Comparison of ENCODE assay signal across 1 cellular context in the genomic region with DNA sequence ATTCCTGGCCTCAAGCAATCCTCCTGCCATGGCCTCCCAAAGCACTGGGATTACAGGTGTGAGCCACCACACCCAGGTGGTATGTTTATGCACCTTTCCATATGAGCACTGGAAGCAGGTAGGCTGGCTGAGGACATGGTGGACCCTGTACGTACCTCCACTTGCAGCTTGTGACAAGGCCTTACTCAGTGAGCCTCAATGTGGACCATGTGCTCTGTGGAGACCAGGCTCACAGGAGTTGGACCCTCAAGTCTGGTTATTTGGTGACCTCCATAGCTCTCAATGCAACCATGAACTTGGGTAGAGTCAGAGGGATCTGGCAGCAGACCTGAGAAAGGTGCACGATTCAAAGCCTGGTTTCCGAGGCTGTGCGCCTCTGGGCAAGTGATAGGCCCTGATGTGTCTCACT.
TF ChIP-seq lines count a peak whose summit lies in the region.

No MANE protein-coding gene starts in this region.

TF ChIP-seq in HepG2, 621 proteins besides CTCF, POLR2A, EP300 and RAD21 (continues in another document):
- TF ChIP-seq FOXO1 (CRISPR knock-in tag; IDR thresholded peaks at IDR 0.05) (no peak), NR2C2 (CRISPR knock-in tag; IDR thresholded peaks at IDR 0.05; ENCODE audit: borderline replicate concordance) (no peak), MTA3 (CRISPR knock-in tag; IDR thresholded peaks at IDR 0.05) (no peak), HOXA3 (CRISPR knock-in tag; IDR thresholded peaks at IDR 0.05) (peak; percentile 17; the same call in 1 of the 2 replicates), TP53 (CRISPR knock-in tag; conservative IDR thresholded peaks at IDR 0.05) (no peak), HIVEP1 (CRISPR knock-in tag; IDR thresholded peaks at IDR 0.05) (no peak), EHMT2 (IDR thresholded peaks at IDR 0.05; ENCODE audit: borderline replicate concordance, low read depth, low read length) (no peak), FOXK2 (IDR thresholded peaks at IDR 0.05) (no peak), ATAD3A (CRISPR knock-in tag; IDR thresholded peaks at IDR 0.05) (no peak), ZFX (CRISPR knock-in tag; IDR thresholded peaks at IDR 0.05; ENCODE audit: low read depth) (0 out of 2 replicates have a peak, but pooled peaks have one; percentile 3), SETDB1 (CRISPR knock-in tag; IDR thresholded peaks at IDR 0.05; ENCODE audit: borderline replicate concordance) (no peak), PPARG (CRISPR knock-in tag; conservative IDR thresholded peaks at IDR 0.05) (no peak), POLR2AphosphoS2 (IDR thresholded peaks at IDR 0.05; ENCODE audit: low read depth, low read length) (no peak), GPN1 (CRISPR knock-in tag; IDR thresholded peaks at IDR 0.05; ENCODE audit: borderline replicate concordance) (no peak), ZNF550 (CRISPR knock-in tag; IDR thresholded peaks at IDR 0.05; ENCODE audit: borderline replicate concordance) (no peak), POGZ (CRISPR knock-in tag; IDR thresholded peaks at IDR 0.05) (no peak), XBP1 (CRISPR knock-in tag; IDR thresholded peaks at IDR 0.05) (no peak), HMG20B (CRISPR knock-in tag; conservative IDR thresholded peaks at IDR 0.05) (no peak), PHF5A (CRISPR knock-in tag; IDR thresholded peaks at IDR 0.05; ENCODE audit: low read depth, unreplicated experiment) (no peak), HOXA5 (CRISPR knock-in tag; IDR thresholded peaks at IDR 0.05) (no peak), CHCHD3 (CRISPR knock-in tag; IDR thresholded peaks at IDR 0.05) (no peak), PCBP1 (IDR thresholded peaks at IDR 0.05; ENCODE audit: borderline replicate concordance, low read depth, low read length) (no peak), ZNF543 (CRISPR knock-in tag; IDR thresholded peaks at IDR 0.05) (no peak), HOXA7 (CRISPR knock-in tag; IDR thresholded peaks at IDR 0.05) (no peak), ZNF263 (CRISPR knock-in tag; IDR thresholded peaks at IDR 0.05) (0 out of 2 replicates have a peak, but pooled peaks have one; percentile 4), HDAC2 (CRISPR knock-in tag; IDR thresholded peaks at IDR 0.05) (0 out of 2 replicates have a peak, but pooled peaks have one; percentile 11), ZNF17 (CRISPR knock-in tag; IDR thresholded peaks at IDR 0.05) (no peak), PHF8 (CRISPR knock-in tag; IDR thresholded peaks at IDR 0.05) (no peak), ZNF501 (CRISPR knock-in tag; IDR thresholded peaks at IDR 0.05) (no peak), ZMAT3 (CRISPR knock-in tag; conservative IDR thresholded peaks at IDR 0.05) (no peak), ZNF251 (CRISPR knock-in tag; IDR thresholded peaks at IDR 0.05) (no peak), NAIF1 (CRISPR knock-in tag; IDR thresholded peaks at IDR 0.05; ENCODE audit: borderline replicate concordance) (no peak), ZNF367 (CRISPR knock-in tag; IDR thresholded peaks at IDR 0.05; ENCODE audit: borderline replicate concordance) (no peak)
- TF ChIP-seq, protein P1, sequence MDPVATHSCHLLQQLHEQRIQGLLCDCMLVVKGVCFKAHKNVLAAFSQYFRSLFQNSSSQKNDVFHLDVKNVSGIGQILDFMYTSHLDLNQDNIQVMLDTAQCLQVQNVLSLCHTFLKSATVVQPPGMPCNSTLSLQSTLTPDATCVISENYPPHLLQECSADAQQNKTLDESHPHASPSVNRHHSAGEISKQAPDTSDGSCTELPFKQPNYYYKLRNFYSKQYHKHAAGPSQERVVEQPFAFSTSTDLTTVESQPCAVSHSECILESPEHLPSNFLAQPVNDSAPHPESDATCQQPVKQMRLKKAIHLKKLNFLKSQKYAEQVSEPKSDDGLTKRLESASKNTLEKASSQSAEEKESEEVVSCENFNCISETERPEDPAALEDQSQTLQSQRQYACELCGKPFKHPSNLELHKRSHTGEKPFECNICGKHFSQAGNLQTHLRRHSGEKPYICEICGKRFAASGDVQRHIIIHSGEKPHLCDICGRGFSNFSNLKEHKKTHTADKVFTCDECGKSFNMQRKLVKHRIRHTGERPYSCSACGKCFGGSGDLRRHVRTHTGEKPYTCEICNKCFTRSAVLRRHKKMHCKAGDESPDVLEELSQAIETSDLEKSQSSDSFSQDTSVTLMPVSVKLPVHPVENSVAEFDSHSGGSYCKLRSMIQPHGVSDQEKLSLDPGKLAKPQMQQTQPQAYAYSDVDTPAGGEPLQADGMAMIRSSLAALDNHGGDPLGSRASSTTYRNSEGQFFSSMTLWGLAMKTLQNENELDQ (CRISPR knock-in tag; IDR thresholded peaks at IDR 0.05; ENCODE audit: borderline replicate concordance), result no peak
- TF ChIP-seq, protein P2, sequence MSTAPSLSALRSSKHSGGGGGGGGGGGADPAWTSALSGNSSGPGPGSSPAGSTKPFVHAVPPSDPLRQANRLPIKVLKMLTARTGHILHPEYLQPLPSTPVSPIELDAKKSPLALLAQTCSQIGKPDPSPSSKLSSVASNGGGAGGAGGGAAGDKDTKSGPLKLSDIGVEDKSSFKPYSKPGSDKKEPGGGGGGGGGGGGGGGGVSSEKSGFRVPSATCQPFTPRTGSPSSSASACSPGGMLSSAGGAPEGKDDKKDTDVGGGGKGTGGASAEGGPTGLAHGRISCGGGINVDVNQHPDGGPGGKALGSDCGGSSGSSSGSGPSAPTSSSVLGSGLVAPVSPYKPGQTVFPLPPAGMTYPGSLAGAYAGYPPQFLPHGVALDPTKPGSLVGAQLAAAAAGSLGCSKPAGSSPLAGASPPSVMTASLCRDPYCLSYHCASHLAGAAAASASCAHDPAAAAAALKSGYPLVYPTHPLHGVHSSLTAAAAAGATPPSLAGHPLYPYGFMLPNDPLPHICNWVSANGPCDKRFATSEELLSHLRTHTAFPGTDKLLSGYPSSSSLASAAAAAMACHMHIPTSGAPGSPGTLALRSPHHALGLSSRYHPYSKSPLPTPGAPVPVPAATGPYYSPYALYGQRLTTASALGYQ (CRISPR knock-in tag; IDR thresholded peaks at IDR 0.05), result no peak
- TF ChIP-seq, protein P3, sequence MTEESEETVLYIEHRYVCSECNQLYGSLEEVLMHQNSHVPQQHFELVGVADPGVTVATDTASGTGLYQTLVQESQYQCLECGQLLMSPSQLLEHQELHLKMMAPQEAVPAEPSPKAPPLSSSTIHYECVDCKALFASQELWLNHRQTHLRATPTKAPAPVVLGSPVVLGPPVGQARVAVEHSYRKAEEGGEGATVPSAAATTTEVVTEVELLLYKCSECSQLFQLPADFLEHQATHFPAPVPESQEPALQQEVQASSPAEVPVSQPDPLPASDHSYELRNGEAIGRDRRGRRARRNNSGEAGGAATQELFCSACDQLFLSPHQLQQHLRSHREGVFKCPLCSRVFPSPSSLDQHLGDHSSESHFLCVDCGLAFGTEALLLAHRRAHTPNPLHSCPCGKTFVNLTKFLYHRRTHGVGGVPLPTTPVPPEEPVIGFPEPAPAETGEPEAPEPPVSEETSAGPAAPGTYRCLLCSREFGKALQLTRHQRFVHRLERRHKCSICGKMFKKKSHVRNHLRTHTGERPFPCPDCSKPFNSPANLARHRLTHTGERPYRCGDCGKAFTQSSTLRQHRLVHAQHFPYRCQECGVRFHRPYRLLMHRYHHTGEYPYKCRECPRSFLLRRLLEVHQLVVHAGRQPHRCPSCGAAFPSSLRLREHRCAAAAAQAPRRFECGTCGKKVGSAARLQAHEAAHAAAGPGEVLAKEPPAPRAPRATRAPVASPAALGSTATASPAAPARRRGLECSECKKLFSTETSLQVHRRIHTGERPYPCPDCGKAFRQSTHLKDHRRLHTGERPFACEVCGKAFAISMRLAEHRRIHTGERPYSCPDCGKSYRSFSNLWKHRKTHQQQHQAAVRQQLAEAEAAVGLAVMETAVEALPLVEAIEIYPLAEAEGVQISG (CRISPR knock-in tag; IDR thresholded peaks at IDR 0.05), result 0 out of 2 replicates have a peak, but pooled peaks have one; percentile 7
- TF ChIP-seq, protein P4, sequence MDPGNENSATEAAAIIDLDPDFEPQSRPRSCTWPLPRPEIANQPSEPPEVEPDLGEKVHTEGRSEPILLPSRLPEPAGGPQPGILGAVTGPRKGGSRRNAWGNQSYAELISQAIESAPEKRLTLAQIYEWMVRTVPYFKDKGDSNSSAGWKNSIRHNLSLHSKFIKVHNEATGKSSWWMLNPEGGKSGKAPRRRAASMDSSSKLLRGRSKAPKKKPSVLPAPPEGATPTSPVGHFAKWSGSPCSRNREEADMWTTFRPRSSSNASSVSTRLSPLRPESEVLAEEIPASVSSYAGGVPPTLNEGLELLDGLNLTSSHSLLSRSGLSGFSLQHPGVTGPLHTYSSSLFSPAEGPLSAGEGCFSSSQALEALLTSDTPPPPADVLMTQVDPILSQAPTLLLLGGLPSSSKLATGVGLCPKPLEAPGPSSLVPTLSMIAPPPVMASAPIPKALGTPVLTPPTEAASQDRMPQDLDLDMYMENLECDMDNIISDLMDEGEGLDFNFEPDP (CRISPR knock-in tag; conservative IDR thresholded peaks at IDR 0.05), result 0 out of 2 replicates have a peak, but pooled peaks have one; percentile 90
- TF ChIP-seq, protein P5, sequence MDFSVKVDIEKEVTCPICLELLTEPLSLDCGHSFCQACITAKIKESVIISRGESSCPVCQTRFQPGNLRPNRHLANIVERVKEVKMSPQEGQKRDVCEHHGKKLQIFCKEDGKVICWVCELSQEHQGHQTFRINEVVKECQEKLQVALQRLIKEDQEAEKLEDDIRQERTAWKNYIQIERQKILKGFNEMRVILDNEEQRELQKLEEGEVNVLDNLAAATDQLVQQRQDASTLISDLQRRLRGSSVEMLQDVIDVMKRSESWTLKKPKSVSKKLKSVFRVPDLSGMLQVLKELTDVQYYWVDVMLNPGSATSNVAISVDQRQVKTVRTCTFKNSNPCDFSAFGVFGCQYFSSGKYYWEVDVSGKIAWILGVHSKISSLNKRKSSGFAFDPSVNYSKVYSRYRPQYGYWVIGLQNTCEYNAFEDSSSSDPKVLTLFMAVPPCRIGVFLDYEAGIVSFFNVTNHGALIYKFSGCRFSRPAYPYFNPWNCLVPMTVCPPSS (IDR thresholded peaks at IDR 0.05), result no peak
- TF ChIP-seq, protein P6, sequence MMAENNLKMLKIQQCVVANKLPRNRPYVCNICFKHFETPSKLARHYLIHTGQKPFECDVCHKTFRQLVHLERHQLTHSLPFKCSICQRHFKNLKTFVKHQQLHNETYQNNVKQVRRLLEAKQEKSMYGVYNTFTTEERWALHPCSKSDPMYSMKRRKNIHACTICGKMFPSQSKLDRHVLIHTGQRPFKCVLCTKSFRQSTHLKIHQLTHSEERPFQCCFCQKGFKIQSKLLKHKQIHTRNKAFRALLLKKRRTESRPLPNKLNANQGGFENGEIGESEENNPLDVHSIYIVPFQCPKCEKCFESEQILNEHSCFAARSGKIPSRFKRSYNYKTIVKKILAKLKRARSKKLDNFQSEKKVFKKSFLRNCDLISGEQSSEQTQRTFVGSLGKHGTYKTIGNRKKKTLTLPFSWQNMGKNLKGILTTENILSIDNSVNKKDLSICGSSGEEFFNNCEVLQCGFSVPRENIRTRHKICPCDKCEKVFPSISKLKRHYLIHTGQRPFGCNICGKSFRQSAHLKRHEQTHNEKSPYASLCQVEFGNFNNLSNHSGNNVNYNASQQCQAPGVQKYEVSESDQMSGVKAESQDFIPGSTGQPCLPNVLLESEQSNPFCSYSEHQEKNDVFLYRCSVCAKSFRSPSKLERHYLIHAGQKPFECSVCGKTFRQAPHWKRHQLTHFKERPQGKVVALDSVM (CRISPR knock-in tag; IDR thresholded peaks at IDR 0.05), result peak; percentile 31; the same call in 1 of the 2 replicates
- TF ChIP-seq, protein P7, sequence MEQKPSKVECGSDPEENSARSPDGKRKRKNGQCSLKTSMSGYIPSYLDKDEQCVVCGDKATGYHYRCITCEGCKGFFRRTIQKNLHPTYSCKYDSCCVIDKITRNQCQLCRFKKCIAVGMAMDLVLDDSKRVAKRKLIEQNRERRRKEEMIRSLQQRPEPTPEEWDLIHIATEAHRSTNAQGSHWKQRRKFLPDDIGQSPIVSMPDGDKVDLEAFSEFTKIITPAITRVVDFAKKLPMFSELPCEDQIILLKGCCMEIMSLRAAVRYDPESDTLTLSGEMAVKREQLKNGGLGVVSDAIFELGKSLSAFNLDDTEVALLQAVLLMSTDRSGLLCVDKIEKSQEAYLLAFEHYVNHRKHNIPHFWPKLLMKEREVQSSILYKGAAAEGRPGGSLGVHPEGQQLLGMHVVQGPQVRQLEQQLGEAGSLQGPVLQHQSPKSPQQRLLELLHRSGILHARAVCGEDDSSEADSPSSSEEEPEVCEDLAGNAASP (CRISPR knock-in tag; IDR thresholded peaks at IDR 0.05; ENCODE audit: borderline replicate concordance), result no peak
- TF ChIP-seq, protein P8, sequence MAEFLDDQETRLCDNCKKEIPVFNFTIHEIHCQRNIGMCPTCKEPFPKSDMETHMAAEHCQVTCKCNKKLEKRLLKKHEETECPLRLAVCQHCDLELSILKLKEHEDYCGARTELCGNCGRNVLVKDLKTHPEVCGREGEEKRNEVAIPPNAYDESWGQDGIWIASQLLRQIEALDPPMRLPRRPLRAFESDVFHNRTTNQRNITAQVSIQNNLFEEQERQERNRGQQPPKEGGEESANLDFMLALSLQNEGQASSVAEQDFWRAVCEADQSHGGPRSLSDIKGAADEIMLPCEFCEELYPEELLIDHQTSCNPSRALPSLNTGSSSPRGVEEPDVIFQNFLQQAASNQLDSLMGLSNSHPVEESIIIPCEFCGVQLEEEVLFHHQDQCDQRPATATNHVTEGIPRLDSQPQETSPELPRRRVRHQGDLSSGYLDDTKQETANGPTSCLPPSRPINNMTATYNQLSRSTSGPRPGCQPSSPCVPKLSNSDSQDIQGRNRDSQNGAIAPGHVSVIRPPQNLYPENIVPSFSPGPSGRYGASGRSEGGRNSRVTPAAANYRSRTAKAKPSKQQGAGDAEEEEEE (CRISPR knock-in tag; IDR thresholded peaks at IDR 0.05; ENCODE audit: borderline replicate concordance), result no peak
- TF ChIP-seq, protein P9, sequence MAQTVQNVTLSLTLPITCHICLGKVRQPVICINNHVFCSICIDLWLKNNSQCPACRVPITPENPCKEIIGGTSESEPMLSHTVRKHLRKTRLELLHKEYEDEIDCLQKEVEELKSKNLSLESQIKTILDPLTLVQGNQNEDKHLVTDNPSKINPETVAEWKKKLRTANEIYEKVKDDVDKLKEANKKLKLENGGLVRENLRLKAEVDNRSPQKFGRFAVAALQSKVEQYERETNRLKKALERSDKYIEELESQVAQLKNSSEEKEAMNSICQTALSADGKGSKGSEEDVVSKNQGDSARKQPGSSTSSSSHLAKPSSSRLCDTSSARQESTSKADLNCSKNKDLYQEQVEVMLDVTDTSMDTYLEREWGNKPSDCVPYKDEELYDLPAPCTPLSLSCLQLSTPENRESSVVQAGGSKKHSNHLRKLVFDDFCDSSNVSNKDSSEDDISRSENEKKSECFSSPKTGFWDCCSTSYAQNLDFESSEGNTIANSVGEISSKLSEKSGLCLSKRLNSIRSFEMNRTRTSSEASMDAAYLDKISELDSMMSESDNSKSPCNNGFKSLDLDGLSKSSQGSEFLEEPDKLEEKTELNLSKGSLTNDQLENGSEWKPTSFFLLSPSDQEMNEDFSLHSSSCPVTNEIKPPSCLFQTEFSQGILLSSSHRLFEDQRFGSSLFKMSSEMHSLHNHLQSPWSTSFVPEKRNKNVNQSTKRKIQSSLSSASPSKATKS (CRISPR knock-in tag; IDR thresholded peaks at IDR 0.05), result no peak
- TF ChIP-seq, protein P10, sequence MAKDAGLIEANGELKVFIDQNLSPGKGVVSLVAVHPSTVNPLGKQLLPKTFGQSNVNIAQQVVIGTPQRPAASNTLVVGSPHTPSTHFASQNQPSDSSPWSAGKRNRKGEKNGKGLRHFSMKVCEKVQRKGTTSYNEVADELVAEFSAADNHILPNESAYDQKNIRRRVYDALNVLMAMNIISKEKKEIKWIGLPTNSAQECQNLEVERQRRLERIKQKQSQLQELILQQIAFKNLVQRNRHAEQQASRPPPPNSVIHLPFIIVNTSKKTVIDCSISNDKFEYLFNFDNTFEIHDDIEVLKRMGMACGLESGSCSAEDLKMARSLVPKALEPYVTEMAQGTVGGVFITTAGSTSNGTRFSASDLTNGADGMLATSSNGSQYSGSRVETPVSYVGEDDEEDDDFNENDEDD (CRISPR knock-in tag; IDR thresholded peaks at IDR 0.05; ENCODE audit: borderline replicate concordance), result no peak
